Comparison of ENCODE assay signal across 21 cellular contexts in genomic region chr11:131591051-131591461, GRCh38.
DNase-seq lines count a peak whose midpoint lies in the region; ATAC-seq and TF ChIP-seq lines count a peak whose summit lies in the region.
"Had no signal": no experiment of that assay in that cellular context is flagged by ENCODE, and none has a peak within 500 bp of the region (broad histone marks: within the 10 kb centered on the region; RNA-seq: fewer than 3 reads in every experiment).

No MANE protein-coding gene starts in this region.

- H3K27me3 Mint-ChIP-seq in brain: no peaks in the 10 kb centered on the region
- H3K27me3 Mint-ChIP-seq in Calu3 (ENCODE audit: unreplicated experiment): no peaks in the 10 kb centered on the region
- H3K27me3 Mint-ChIP-seq: stimulated activated memory B cell treated with anti-CD40 and anti-IgM and Interleukin-4, amounts not matched to agents 10 μg/mL and 1 μg/mL and 100 μg/mL, for 72 hours; T-helper 17 cell had no signal

- H3K4me3 ChIP-seq in H7 (ENCODE audit: insufficient read depth, low read depth, low read length) (no peak overlapping the region), smooth muscle cell (no peak overlapping the region), psoas muscle (no peak overlapping the region)
- H3K4me3 ChIP-seq: ascending aorta, esophagus squamous epithelium, left lung, thyroid gland had no signal

- peak overlapping the region; percentile 29 for H3K4me2 ChIP-seq in smooth muscle cell

- H3K27ac Mint-ChIP-seq in brain (peak overlapping the region in 4 of 5 experiments; percentile 32 to 94 (median 70)), Calu3 (ENCODE audit: unreplicated experiment) (no peak overlapping the region)
- H3K27ac Mint-ChIP-seq: activated naive CD4-positive, alpha-beta T cell treated with anti-CD3 and anti-CD28 coated beads, Interleukin-2, amount 50 U/mL, for 72 hours; activated T-helper 17 cell treated with anti-CD3 and anti-CD28 coated beads, Interleukin-2, amount 50 U/mL, for 72 hours; progenitor cell of endocrine pancreas; stimulated activated memory B cell treated with anti-CD40 and anti-IgM and Interleukin-4, amounts not matched to agents 10 μg/mL and 1 μg/mL and 100 μg/mL, for 72 hours; T-helper 17 cell had no signal

- 23% methylated on average over 7 of the region's 7 CpGs for WGBS in smooth muscle cell (ENCODE audit: low lambda C conversion rate)
- WGBS in psoas muscle, 3 donors: 32 to 40% (median 32%) methylated on average over 7 of the region's 7 CpGs

- CTCF ChIA-PET in Calu3 (lab: Charles Lee): no interaction called here

- no peak overlapping the region for H3K9ac ChIP-seq in smooth muscle cell (ENCODE audit: low read depth)

- no peak overlapping the region for H2AFZ ChIP-seq in smooth muscle cell (ENCODE audit: low read depth)

- DNase-seq in H7 (peak; percentile 62), iPS-NIHi7 (ENCODE audit: extremely low spot score) (peak; percentile 65), smooth muscle cell (lab: John Stamatoyannopoulos, UW; ENCODE audit: unreplicated experiment) (no peak), psoas muscle (no peak), Calu3 (no peak), NCI-H2081 treated with DMSO at 0.1 percent for 48 hours (lab: John Stamatoyannopoulos, UW) (no peak)
- DNase-seq: activated CD4-positive, alpha-beta T cell treated with anti-CD3 and anti-CD28 coated beads, Interleukin-2, amount 50 U/mL, for 1 hour; cerebellar nuclear complex; esophagus squamous epithelium; left lung; NCI-H1436; NCI-H524 treated with DMSO at 0.1 percent for 48 hours; stimulated activated CD4-positive, alpha-beta T cell treated with anti-CD3 and anti-CD28 coated beads, Interleukin-1b, Interleukin-23, amount 100 ng/mL, for 48 hours; T-helper 17 cell; thyroid gland had no signal

- H3K79me2 ChIP-seq in smooth muscle cell (ENCODE audit: low read depth): no peaks in the 10 kb centered on the region

- no peaks in the 10 kb centered on the region for H3K36me3 ChIP-seq in H7 (replicated peaks; ENCODE audit: control insufficient read depth, insufficient read depth, low read length)
- H3K36me3 ChIP-seq in smooth muscle cell (ENCODE audit: low read depth): no peaks in the 10 kb centered on the region
- H3K36me3 ChIP-seq in psoas muscle (ENCODE audit: insufficient read depth in 1 of 2, low read depth in 1 of 2): no peaks in the 10 kb centered on the region
- H3K36me3 ChIP-seq: ascending aorta, esophagus squamous epithelium, left lung, thyroid gland had no signal

- H3K27ac ChIP-seq in smooth muscle cell (ENCODE audit: low read depth): no peak overlapping the region
- no peak overlapping the region for H3K27ac ChIP-seq in psoas muscle
- H3K27ac ChIP-seq: ascending aorta, esophagus squamous epithelium, left lung, thyroid gland had no signal

- ATAC-seq in psoas muscle: no peak
- ATAC-seq: activated naive CD4-positive, alpha-beta T cell treated with anti-CD3 and anti-CD28 coated beads, Interleukin-2, amount 50 U/mL, for 72 hours; activated T-helper 17 cell treated with anti-CD3 and anti-CD28 coated beads, Interleukin-2, amount 50 U/mL, for 72 hours; left lung; stimulated activated memory B cell treated with anti-CD40 and anti-IgM and Interleukin-4, amounts not matched to agents 10 μg/mL and 1 μg/mL and 100 μg/mL, for 72 hours; T-helper 17 cell had no signal

- H3K36me3 Mint-ChIP-seq in brain: peaks cover 5% of the 10 kb centered on the region
- no peaks in the 10 kb centered on the region for H3K36me3 Mint-ChIP-seq in Calu3 (ENCODE audit: insufficient read depth, unreplicated experiment)
- H3K36me3 Mint-ChIP-seq: stimulated activated memory B cell treated with anti-CD40 and anti-IgM and Interleukin-4, amounts not matched to agents 10 μg/mL and 1 μg/mL and 100 μg/mL, for 72 hours had no signal

- BruUV-seq in Calu3 (replicated peaks; lab: Mats Ljungman, UMichigan): no TSS peak

- H4K20me1 ChIP-seq in smooth muscle cell (ENCODE audit: low read depth): no peaks in the 10 kb centered on the region

- H3K4me1 ChIP-seq in smooth muscle cell (ENCODE audit: low read depth): peaks cover 9% of the 10 kb centered on the region
- H3K4me1 ChIP-seq in psoas muscle: no peaks in the 10 kb centered on the region
- H3K4me1 ChIP-seq: ascending aorta, esophagus squamous epithelium, left lung, thyroid gland had no signal

- H3K9me3 ChIP-seq in smooth muscle cell (replicated peaks; ENCODE audit: low read depth) (no peaks in the 10 kb centered on the region), psoas muscle (no peaks in the 10 kb centered on the region)
- H3K9me3 ChIP-seq: left lung, thyroid gland had no signal

- no peak for TF ChIP-seq CTCF in brain (conservative IDR thresholded peaks at IDR 0.05)
- no peak for TF ChIP-seq CTCF in smooth muscle cell (IDR thresholded peaks at IDR 0.05; ENCODE audit: borderline replicate concordance, insufficient read depth, poor library complexity, severe bottlenecking)
- TF ChIP-seq CTCF in psoas muscle (IDR thresholded peaks at IDR 0.05): no peak
- no peak for TF ChIP-seq CTCF in Calu3 (IDR thresholded peaks at IDR 0.05; ENCODE audit: unreplicated experiment)

- no peaks in the 10 kb centered on the region for H3K27me3 ChIP-seq in H7 (ENCODE audit: control insufficient read depth, insufficient read depth, low read length)
- H3K27me3 ChIP-seq in smooth muscle cell (ENCODE audit: low read depth): peaks cover 23% of the 10 kb centered on the region
- H3K27me3 ChIP-seq in psoas muscle (ENCODE audit: insufficient read depth in 3 of 3, low read length in 2 of 3): peaks cover 0 to 4% (median 0%) of the 10 kb centered on the region in 3 donors
- H3K27me3 ChIP-seq: ascending aorta had no signal

- H3K4me3 Mint-ChIP-seq in brain (no peak overlapping the region), Calu3 (ENCODE audit: low read depth, unreplicated experiment) (no peak overlapping the region)
- H3K4me3 Mint-ChIP-seq: activated T-helper 17 cell treated with anti-CD3 and anti-CD28 coated beads, Interleukin-2, amount 50 U/mL, for 72 hours; stimulated activated memory B cell treated with anti-CD40 and anti-IgM and Interleukin-4, amounts not matched to agents 10 μg/mL and 1 μg/mL and 100 μg/mL, for 72 hours; T-helper 17 cell had no signal

- H3K4me1 Mint-ChIP-seq in brain (peaks cover 82% of the 10 kb centered on the region), Calu3 (ENCODE audit: low read depth, unreplicated experiment) (no peaks in the 10 kb centered on the region)
- H3K4me1 Mint-ChIP-seq: activated T-helper 17 cell treated with anti-CD3 and anti-CD28 coated beads, Interleukin-2, amount 50 U/mL, for 72 hours; stimulated activated memory B cell treated with anti-CD40 and anti-IgM and Interleukin-4, amounts not matched to agents 10 μg/mL and 1 μg/mL and 100 μg/mL, for 72 hours; T-helper 17 cell had no signal

- intact Hi-C loops in psoas muscle (cut with DNase I) (no loop called here), Calu3 (cut with micrococcal nuclease; ENCODE audit: unreplicated experiment) (no loop called here)

- H3F3A ChIP-seq in smooth muscle cell (ENCODE audit: low read depth): no peaks in the 10 kb centered on the region

- peaks cover 2 to 8% (median 3%) of the 10 kb centered on the region in 5 experiments for H3K9me3 Mint-ChIP-seq in brain
- H3K9me3 Mint-ChIP-seq in Calu3 (ENCODE audit: low read depth, unreplicated experiment): peaks cover 3% of the 10 kb centered on the region

Comparison
In these comparisons a context has a peak if more than half of its experiments do, and no peak if none do; other contexts are left out.
1. DNase-seq: peak in H7 (single experiment) and iPS-NIHi7 (single experiment); none in smooth muscle cell (single experiment), psoas muscle (0 of 2), Calu3 (single experiment) and NCI-H2081 treated with DMSO at 0.1 percent for 48 hours (single experiment).